Comparison of ENCODE assay signal across 11 cellular contexts in the genomic region with DNA sequence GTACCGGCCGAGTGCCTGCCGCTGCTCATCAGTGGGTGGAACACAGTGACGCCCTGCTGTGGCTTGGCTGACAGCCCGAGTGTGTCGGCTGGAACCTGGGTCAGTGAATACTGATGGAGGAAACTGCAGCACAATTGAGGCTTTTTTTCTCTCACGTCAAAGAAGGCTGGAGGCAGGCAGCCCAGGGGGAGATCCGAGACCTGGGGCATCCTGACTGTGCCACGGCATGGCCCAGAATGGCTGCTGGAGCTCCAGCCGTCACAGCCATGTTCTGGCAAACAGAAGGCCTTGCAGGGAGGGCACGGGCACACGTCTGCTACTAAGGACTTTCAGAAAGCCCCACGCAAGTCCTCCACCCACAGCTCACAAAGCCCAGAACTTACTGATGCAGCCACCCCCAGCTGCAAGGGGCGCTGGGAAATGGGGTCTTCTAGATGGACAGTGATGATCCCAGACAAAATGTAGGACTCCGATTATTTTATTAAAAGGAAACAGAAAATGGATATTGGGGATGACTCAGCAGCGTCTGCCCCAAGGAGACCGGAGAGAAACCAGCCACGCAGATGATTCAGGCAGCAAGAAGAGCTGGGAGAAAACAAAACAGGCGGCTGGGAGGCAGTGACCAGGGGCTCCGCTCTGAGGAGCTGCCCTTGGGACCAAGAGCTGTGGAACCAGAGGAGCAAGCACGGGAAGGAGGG.
A peak's percentile ranks its signal among the peaks of the same experiment; 100 is the strongest.
DNase-seq lines count a peak whose midpoint lies in the region; TF ChIP-seq lines count a peak whose summit lies in the region.
"Had no signal": no experiment of that assay in that cellular context is flagged by ENCODE, and none has a peak within 500 bp of the region (broad histone marks: within the 10 kb centered on the region; RNA-seq: fewer than 3 reads in every experiment).

No MANE protein-coding gene starts in this region.

- H4K20me1 ChIP-seq in mammary epithelial cell (ENCODE audit: insufficient read depth, low read length): no peaks in the 10 kb centered on the region

- H3K4me1 Mint-ChIP-seq in MCF 10A (ENCODE audit: insufficient read depth, unreplicated experiment): peaks cover 9% of the 10 kb centered on the region

- H2AFZ ChIP-seq in mammary epithelial cell (ENCODE audit: low read depth, low read length): no peak overlapping the region
- H2AFZ ChIP-seq: parathyroid adenoma had no signal

- H3K79me2 ChIP-seq in mammary epithelial cell (ENCODE audit: insufficient read depth, low read length): no peaks in the 10 kb centered on the region
- H3K79me2 ChIP-seq: parathyroid adenoma had no signal

- H3K27me3 ChIP-seq in breast epithelium (peaks cover 0 to 22% of the 10 kb centered on the region in 2 donors), mammary epithelial cell (ENCODE audit: insufficient read depth, low read length) (no peaks in the 10 kb centered on the region), spleen (replicated peaks in 1 of 7) (peaks cover 0 to 24% (median 0%) of the 10 kb centered on the region in 7 donors), testis (no peaks in the 10 kb centered on the region)

- no peaks in the 10 kb centered on the region for H3K9me3 Mint-ChIP-seq in MCF 10A (ENCODE audit: unreplicated experiment)

- 85% methylated on average over 17 of the region's 21 CpGs for WGBS in mammary epithelial cell (ENCODE audit: low coverage, missing lambda C conversion rate)
- 78 to 89% (median 85%) methylated on average over 21 of the region's 21 CpGs for WGBS in spleen, 5 donors
- 72 to 81% methylated on average over 15 to 21 of the region's 21 CpGs for WGBS in testis, 2 donors

- H3K36me3 ChIP-seq in breast epithelium (no peaks in the 10 kb centered on the region), mammary epithelial cell (ENCODE audit: insufficient read depth, low read length) (no peaks in the 10 kb centered on the region), spleen (no peaks in the 10 kb centered on the region), testis (ENCODE audit: low read depth, missing control alignments) (no peaks in the 10 kb centered on the region)

- dilution Hi-C loops in mammary epithelial cell (cut with HindIII; ENCODE audit: low sequenced_read_pairs): no loop called here

- no peak overlapping the region for H3K27ac Mint-ChIP-seq in MCF 10A (ENCODE audit: low read depth, unreplicated experiment)

- TF ChIP-seq POLR2A in breast epithelium (IDR thresholded peaks at IDR 0.05): no peak
- no peak for TF ChIP-seq POLR2A in spleen (IDR thresholded peaks at IDR 0.05)
- TF ChIP-seq POLR2A in testis (IDR thresholded peaks at IDR 0.05): no peak

- POLR2A ChIA-PET in MCF 10A (lab: Yijun Ruan, JAX): interaction anchor here (1.1 kb wide), 1 partner anchor 9 kb away, joined by 3 read pairs; no protein-coding TSS in a partner anchor

- H3K4me3 ChIP-seq in breast epithelium: no peak overlapping the region
- H3K4me3 ChIP-seq in mammary epithelial cell (replicated peaks in 1 of 3; ENCODE audit: insufficient read depth in 1 of 3, low read depth in 2 of 3, low read length in 3 of 3): no peak overlapping the region
- H3K4me3 ChIP-seq in spleen: no peak overlapping the region
- no peak overlapping the region for H3K4me3 ChIP-seq in testis

- CTCF ChIA-PET in MCF 10A (lab: Yijun Ruan, JAX): interaction anchor here (0.6 kb wide), 3 partner anchors 168 to 1047 kb away, joined by 3 to 4 read pairs (median 4); no protein-coding TSS in a partner anchor
- CTCF ChIA-PET in mammary epithelial cell (lab: Charles Lee; ENCODE audit: low non-redundant PET): no interaction called here

- H3K4me2 ChIP-seq in mammary epithelial cell (ENCODE audit: insufficient read depth, low read depth, low read length): no peak overlapping the region

- in situ Hi-C loops in mammary epithelial cell (cut with MboI; ENCODE audit: low sequenced_read_pairs in 2 of 2): no loop called here
- in situ Hi-C loops in GM13977 (cut with MboI; ENCODE audit: low pct_unique_long_range_greater_than_20kb, low sequenced_read_pairs, unreplicated experiment): no loop called here

- H3K4me1 ChIP-seq in breast epithelium (no peaks in the 10 kb centered on the region), mammary epithelial cell (ENCODE audit: insufficient read depth, low read length) (no peaks in the 10 kb centered on the region), spleen (no peaks in the 10 kb centered on the region), testis (peaks cover 3% of the 10 kb centered on the region)
- H3K4me1 ChIP-seq: parathyroid adenoma had no signal

- intact Hi-C loops in MCF 10A (cut with micrococcal nuclease): no loop called here
- intact Hi-C loops in breast epithelium (cut with DNase I; ENCODE audit: low total_unique reads): no loop called here
- intact Hi-C loops in mammary epithelial cell (cut with micrococcal nuclease): no loop called here
- intact Hi-C loops in spleen (cut with DNase I; ENCODE audit: low total_unique reads): no loop called here
- intact Hi-C loops in testis (cut with DNase I; ENCODE audit: low total_unique reads): no loop called here

- no peaks in the 10 kb centered on the region for H3K36me3 Mint-ChIP-seq in MCF 10A (ENCODE audit: insufficient read depth, unreplicated experiment)

- H3K9me3 ChIP-seq in breast epithelium: peaks cover 0 to 10% of the 10 kb centered on the region in 2 donors
- H3K9me3 ChIP-seq in mammary epithelial cell (replicated peaks; ENCODE audit: insufficient read depth, low read length): no peaks in the 10 kb centered on the region
- peaks cover 0 to 7% (median 0%) of the 10 kb centered on the region in 8 donors for H3K9me3 ChIP-seq in spleen
- H3K9me3 ChIP-seq in testis: no peaks in the 10 kb centered on the region

- DNase-seq in MCF 10A (ENCODE audit: unreplicated experiment) (peak; percentile 72), breast epithelium (ENCODE audit: low spot score in 2 of 2) (no peak), NCI-H2196 treated with DMSO at 0.1 percent for 48 hours (lab: John Stamatoyannopoulos, UW; ENCODE audit: unreplicated experiment) (peak; percentile 44), mammary epithelial cell (peak; percentile 74), spleen (peak; percentile 51), SW 1271 (lab: John Stamatoyannopoulos, UW) (no peak), GM13977 (ENCODE audit: low spot score) (no peak), testis (no peak)
- DNase-seq: AML-193, SHP77 treated with DMSO at 0.1 percent for 48 hours had no signal

- no peak overlapping the region for H3K9ac ChIP-seq in mammary epithelial cell (ENCODE audit: insufficient read depth, low read length)
- H3K9ac ChIP-seq: parathyroid adenoma had no signal

- TF ChIP-seq CTCF in MCF 10A (IDR thresholded peaks at IDR 0.05; ENCODE audit: unreplicated experiment) (no peak), breast epithelium (IDR thresholded peaks at IDR 0.05) (no peak), mammary epithelial cell (conservative IDR thresholded peaks at IDR 0.05 in 1 of 2, IDR thresholded peaks at IDR 0.05 in 1 of 2; ENCODE audit: extremely low read depth in 1 of 2, insufficient read depth in 1 of 2, low read depth in 1 of 2, low read length in 2 of 2) (no peak), spleen (IDR thresholded peaks at IDR 0.05 in 8 of 11, conservative IDR thresholded peaks at IDR 0.05 in 3 of 11) (no peak), GM13977 (IDR thresholded peaks at IDR 0.05; ENCODE audit: extremely low read depth, insufficient read depth, missing control alignments) (no peak), testis (IDR thresholded peaks at IDR 0.05) (no peak)

- BruUV-seq in MCF 10A (replicated peaks; lab: Mats Ljungman, UMichigan) (no TSS peak), mammary epithelial cell (replicated peaks; lab: Mats Ljungman, UMichigan) (no TSS peak)

- no peaks in the 10 kb centered on the region for H3K27me3 Mint-ChIP-seq in MCF 10A (ENCODE audit: insufficient read depth, unreplicated experiment)

- peak overlapping the region; percentile 41 for H3K4me3 Mint-ChIP-seq in MCF 10A (ENCODE audit: unreplicated experiment)

- no peak overlapping the region for H3K27ac ChIP-seq in breast epithelium
- no peak overlapping the region for H3K27ac ChIP-seq in mammary epithelial cell (ENCODE audit: insufficient read depth, low read depth, low read length)
- H3K27ac ChIP-seq in spleen: no peak overlapping the region
- H3K27ac ChIP-seq in testis: no peak overlapping the region
- H3K27ac ChIP-seq: parathyroid adenoma had no signal

Comparison
In these comparisons a context has a peak if more than half of its experiments do, and no peak if none do; other contexts are left out.
1. DNase-seq: peak in MCF 10A (single experiment), NCI-H2196 treated with DMSO at 0.1 percent for 48 hours (single experiment), mammary epithelial cell (single experiment) and spleen (single experiment); none in breast epithelium (0 of 2), SW 1271 (0 of 2), GM13977 (single experiment) and testis (single experiment).